In genomic region chr2:95058989-95059601, GRCh38 we compare ENCODE assay signal across 19 cellular contexts. TPM values are rescaled to one million over a fixed set of nuclear protein-coding genes. Genes with fewer than 3 reads are reported as not detected.
DNase-seq lines count a peak whose midpoint lies in the region; ATAC-seq and TF ChIP-seq lines count a peak whose summit lies in the region.
"Had no signal": no experiment of that assay in that cellular context is flagged by ENCODE, and none has a peak within 500 bp of the region (broad histone marks: within the 10 kb centered on the region; RNA-seq: fewer than 3 reads in every experiment).

No MANE protein-coding gene starts in this region.

- no peaks in the 10 kb centered on the region for H3K27me3 ChIP-seq in body of pancreas
- H3K27me3 ChIP-seq: SJSA1 had no signal

- TF ChIP-seq CTCF in body of pancreas (IDR thresholded peaks at IDR 0.05) (no peak), WTC11 (IDR thresholded peaks at IDR 0.05) (no peak)

- CTCF ChIA-PET in activated CD4-positive, alpha-beta T cell treated with anti-CD3 and anti-CD28 coated beads, Interleukin-2, amount 10 ng/mL, durations not matched to agents 7 days and 5 days (lab: Charles Lee), result no interaction called here
- CTCF ChIA-PET in WTC11 (lab: Charles Lee), result interaction anchor here (0.6 to 3.0 kb wide), 5 partner anchors 14 to 36 kb away, joined by 3 to 12 read pairs (median 3); no protein-coding TSS in a partner anchor

- H3K4me3 Mint-ChIP-seq in activated CD4-positive, alpha-beta T cell treated with anti-CD3 and anti-CD28 coated beads, Interleukin-2, amount 10 ng/mL, durations not matched to agents 7 days and 5 days, result no peak overlapping the region
- H3K4me3 Mint-ChIP-seq in WTC11, result no peak overlapping the region
- H3K4me3 Mint-ChIP-seq: activated naive CD4-positive, alpha-beta T cell treated with anti-CD3 and anti-CD28 coated beads, Interleukin-2, amount 10 ng/mL, durations not matched to agents 7 days and 5 days; stimulated activated naive CD8-positive, alpha-beta T cell treated with anti-CD3 and anti-CD28 coated beads, Interleukin-15, amount 100 ng/mL, for 72 hours had no signal

- TF ChIP-seq POLR2A in body of pancreas (IDR thresholded peaks at IDR 0.05), result peak in 2 of 3 donors; percentile 22 to 35

- WGBS in body of pancreas, 2 donors, result 33 to 36% methylated on average over 5 to 11 of the region's 11 CpGs

- peak; percentile 74 for ATAC-seq in body of pancreas
- peak; percentile 60 for ATAC-seq in left lobe of liver
- ATAC-seq in HG02885 (IDR thresholded peaks at IDR 0.05; ENCODE audit: poor library complexity, unreplicated experiment), result no peak
- ATAC-seq in WTC11, result no peak
- ATAC-seq in HG02884 (IDR thresholded peaks at IDR 0.05; ENCODE audit: unreplicated experiment), result no peak
- ATAC-seq: gastrocnemius medialis; stimulated activated naive CD8-positive, alpha-beta T cell treated with anti-CD3 and anti-CD28 coated beads, Interleukin-15, amount 100 ng/mL, for 72 hours had no signal

- peak overlapping the region; percentile 68 for H3K27ac Mint-ChIP-seq in activated CD4-positive, alpha-beta T cell treated with anti-CD3 and anti-CD28 coated beads, Interleukin-2, amount 10 ng/mL, durations not matched to agents 7 days and 5 days
- H3K27ac Mint-ChIP-seq in WTC11, result no peak overlapping the region
- H3K27ac Mint-ChIP-seq: activated naive CD4-positive, alpha-beta T cell treated with anti-CD3 and anti-CD28 coated beads, Interleukin-2, amount 10 ng/mL, durations not matched to agents 7 days and 5 days had no signal

- H3K9me3 ChIP-seq in body of pancreas, result no peaks in the 10 kb centered on the region
- H3K9me3 ChIP-seq: A549, gastrocnemius medialis, SJSA1 had no signal

- peaks cover 64% of the 10 kb centered on the region for H3K4me1 Mint-ChIP-seq in activated CD4-positive, alpha-beta T cell treated with anti-CD3 and anti-CD28 coated beads, Interleukin-2, amount 10 ng/mL, durations not matched to agents 7 days and 5 days
- peaks cover 19% of the 10 kb centered on the region for H3K4me1 Mint-ChIP-seq in WTC11

- H3K9me3 Mint-ChIP-seq in activated CD4-positive, alpha-beta T cell treated with anti-CD3 and anti-CD28 coated beads, Interleukin-2, amount 10 ng/mL, durations not matched to agents 7 days and 5 days, result no peaks in the 10 kb centered on the region
- H3K9me3 Mint-ChIP-seq in WTC11, result no peaks in the 10 kb centered on the region
- H3K9me3 Mint-ChIP-seq: activated naive CD4-positive, alpha-beta T cell treated with anti-CD3 and anti-CD28 coated beads, Interleukin-2, amount 10 ng/mL, durations not matched to agents 7 days and 5 days; stimulated activated naive CD8-positive, alpha-beta T cell treated with anti-CD3 and anti-CD28 coated beads, Interleukin-15, amount 100 ng/mL, for 72 hours had no signal

- intact Hi-C loops in body of pancreas (cut with DNase I), result no loop called here

- H3K4me3 ChIP-seq in body of pancreas, result no peak overlapping the region
- H3K4me3 ChIP-seq: A549, gastrocnemius medialis, SJSA1 had no signal

- H3K36me3 ChIP-seq in body of pancreas (replicated peaks in 1 of 2; ENCODE audit: insufficient read depth in 1 of 2, low read depth in 2 of 2), result no peaks in the 10 kb centered on the region
- H3K36me3 ChIP-seq: gastrocnemius medialis, SJSA1 had no signal

- POLR2A ChIA-PET in activated CD4-positive, alpha-beta T cell treated with anti-CD3 and anti-CD28 coated beads, Interleukin-2, amount 10 ng/mL, durations not matched to agents 7 days and 5 days (lab: Charles Lee), result no interaction called here
- POLR2A ChIA-PET in WTC11 (lab: Charles Lee), result no interaction called here

- peaks cover 16% of the 10 kb centered on the region for H3K36me3 Mint-ChIP-seq in activated CD4-positive, alpha-beta T cell treated with anti-CD3 and anti-CD28 coated beads, Interleukin-2, amount 10 ng/mL, durations not matched to agents 7 days and 5 days (ENCODE audit: low read depth)
- H3K36me3 Mint-ChIP-seq in WTC11, result no peaks in the 10 kb centered on the region

- peaks cover 21% of the 10 kb centered on the region for H3K4me1 ChIP-seq in body of pancreas
- H3K4me1 ChIP-seq: A549, gastrocnemius medialis, SJSA1 had no signal

- no peaks in the 10 kb centered on the region for H3K27me3 Mint-ChIP-seq in activated CD4-positive, alpha-beta T cell treated with anti-CD3 and anti-CD28 coated beads, Interleukin-2, amount 10 ng/mL, durations not matched to agents 7 days and 5 days
- H3K27me3 Mint-ChIP-seq in WTC11 (ENCODE audit: low read depth), result no peaks in the 10 kb centered on the region; the same call in 1 of the 2 replicates
- H3K27me3 Mint-ChIP-seq: stimulated activated naive CD8-positive, alpha-beta T cell treated with anti-CD3 and anti-CD28 coated beads, Interleukin-15, amount 100 ng/mL, for 72 hours had no signal

- H3K27ac ChIP-seq in body of pancreas, result peak overlapping the region in 3 of 4 donors; percentile 56 to 78 (median 65)
- H3K27ac ChIP-seq in substantia nigra (ENCODE audit: low read depth, low read length, poor library complexity, severe bottlenecking), result peak overlapping the region; percentile 100
- H3K27ac ChIP-seq: A549, gastrocnemius medialis, HL-60, SJSA1 had no signal

- no peak for DNase-seq in activated CD4-positive, alpha-beta T cell treated with anti-CD3 and anti-CD28 coated beads, Interleukin-2, amount 10 ng/mL, durations not matched to agents 7 days and 5 days
- no peak for DNase-seq in activated CD4-positive, alpha-beta T cell treated with anti-CD3 and anti-CD28 coated beads for 48 hours
- peak in 3 of 4 donors; percentile 43 to 47 (median 47) for DNase-seq in body of pancreas
- no peak for DNase-seq in left lobe of liver (ENCODE audit: low spot score)
- peak in 5 of 49 donors; percentile 31 to 43 (median 35) for DNase-seq in substantia nigra (lab: John Stamatoyannopoulos, UW)
- DNase-seq in WTC11 (ENCODE audit: low spot score), result no peak
- DNase-seq: activated naive CD4-positive, alpha-beta T cell treated with anti-CD3 and anti-CD28 coated beads, Interleukin-2, amount 10 ng/mL, durations not matched to agents 7 days and 5 days; gastrocnemius medialis; Kasumi-1; NCI-H1417 treated with DMSO at 0.1 percent for 48 hours; stimulated activated CD4-positive, alpha-beta T cell treated with anti-CD3 and anti-CD28 coated beads, Interleukin-12 subunit alpha, Interleukin-12 subunit beta, amount 100 ng/mL, for 4 hours had no signal

TF ChIP-seq in WTC11, 78 proteins besides CTCF, POLR2A, EP300 and RAD21:
- no peak for TF ChIP-seq KAT7 (CRISPR knock-in tag; IDR thresholded peaks at IDR 0.05; ENCODE audit: borderline replicate concordance)
- no peak for TF ChIP-seq STAT6 (CRISPR knock-in tag; conservative IDR thresholded peaks at IDR 0.05; ENCODE audit: low read depth)
- TF ChIP-seq ZNF396 (CRISPR knock-in tag; IDR thresholded peaks at IDR 0.05; ENCODE audit: borderline replicate concordance), result no peak
- no peak for TF ChIP-seq TP53 (CRISPR knock-in tag; IDR thresholded peaks at IDR 0.05)
- TF ChIP-seq OVOL2 (CRISPR knock-in tag; IDR thresholded peaks at IDR 0.05; ENCODE audit: borderline replicate concordance), result no peak

RNA-seq across cellular contexts. Expression of gene MAL, which starts 33.6 kb away (rescaled TPM):
- total RNA-seq in activated CD4-positive, alpha-beta T cell treated with anti-CD3 and anti-CD28 coated beads, Interleukin-2, amount 10 ng/mL, durations not matched to agents 7 days and 5 days, result 100 to 1,000 TPM; 237 to 339 TPM
- total RNA-seq in body of pancreas (not detected), left lobe of liver (0.28 TPM), WTC11 (2021) (0.22 to 0.39 TPM in 2 of 3 replicates, not detected in the other)
- total RNA-seq: G401, osteoblast, SJSA1 had no signal

Comparison
In these comparisons a context has a peak if more than half of its experiments do, and no peak if none do; other contexts are left out.
1. DNase-seq: peak in body of pancreas (3 of 4); none in activated CD4-positive, alpha-beta T cell treated with anti-CD3 and anti-CD28 coated beads, Interleukin-2, amount 10 ng/mL, durations not matched to agents 7 days and 5 days (single experiment), activated CD4-positive, alpha-beta T cell treated with anti-CD3 and anti-CD28 coated beads for 48 hours (single experiment), left lobe of liver (single experiment) and WTC11 (single experiment).
2. ATAC-seq: peak in body of pancreas (single experiment) and left lobe of liver (single experiment); none in HG02885 (single experiment), WTC11 (single experiment) and HG02884 (single experiment).
3. RNA of gene MAL, which starts 33.6 kb away (total RNA-seq): 237 to 339 TPM in activated CD4-positive, alpha-beta T cell treated with anti-CD3 and anti-CD28 coated beads, Interleukin-2, amount 10 ng/mL, durations not matched to agents 7 days and 5 days; not detected in body of pancreas, 0.28 TPM in left lobe of liver (single experiment) and 0.22 to 0.39 TPM in WTC11; every median in the first group is over 100 times any median in the second.